In genomic region chr1:36080801-36081200, GRCh38 we compare ENCODE assay signal across 15 cellular contexts. TPM values are rescaled to one million over a fixed set of nuclear protein-coding genes. Genes with fewer than 3 reads are reported as not detected.
DNase-seq lines count a peak whose midpoint lies in the region; ATAC-seq and TF ChIP-seq lines count a peak whose summit lies in the region.
"Had no signal": no experiment of that assay in that cellular context is flagged by ENCODE, and none has a peak within 500 bp of the region (broad histone marks: within the 10 kb centered on the region; RNA-seq: fewer than 3 reads in every experiment).

No MANE protein-coding gene starts in this region.

- H3K4me1 ChIP-seq in breast epithelium = peaks cover 0 to 3% of the 10 kb centered on the region in 2 donors
- H3K4me1 ChIP-seq in mammary epithelial cell (ENCODE audit: insufficient read depth, low read length) = peaks cover 12% of the 10 kb centered on the region
- peaks cover 5% of the 10 kb centered on the region for H3K4me1 ChIP-seq in osteoblast (ENCODE audit: insufficient read depth, low read length)

- H3K36me3 Mint-ChIP-seq in MCF 10A (ENCODE audit: insufficient read depth, unreplicated experiment) = no peaks in the 10 kb centered on the region
- H3K36me3 Mint-ChIP-seq: CD8-positive, alpha-beta memory T cell had no signal

- H3K4me3 ChIP-seq in breast epithelium (no peak overlapping the region), mammary epithelial cell (replicated peaks in 1 of 3; ENCODE audit: insufficient read depth in 1 of 3, low read depth in 2 of 3, low read length in 3 of 3) (no peak overlapping the region), osteoblast (ENCODE audit: insufficient read depth, low read length) (no peak overlapping the region)

- H3K9me3 ChIP-seq in breast epithelium (no peaks in the 10 kb centered on the region), mammary epithelial cell (replicated peaks; ENCODE audit: insufficient read depth, low read length) (no peaks in the 10 kb centered on the region), osteoblast (ENCODE audit: low read depth, low read length) (no peaks in the 10 kb centered on the region)
- H3K9me3 ChIP-seq: Caco-2 had no signal

- H3K4me3 Mint-ChIP-seq in MCF 10A (ENCODE audit: unreplicated experiment) = no peak overlapping the region
- H3K4me3 Mint-ChIP-seq: CD8-positive, alpha-beta memory T cell had no signal

- no peaks in the 10 kb centered on the region for H3K36me3 ChIP-seq in breast epithelium
- H3K36me3 ChIP-seq in mammary epithelial cell (ENCODE audit: insufficient read depth, low read length) = no peaks in the 10 kb centered on the region
- no peaks in the 10 kb centered on the region for H3K36me3 ChIP-seq in osteoblast (ENCODE audit: insufficient read depth, low read length)

- POLR2A ChIA-PET in MCF 10A (lab: Yijun Ruan, JAX) = interaction anchor here (1.1 kb wide), 1 partner anchor 72 kb away, joined by 3 read pairs; no protein-coding TSS in a partner anchor

- ATAC-seq in GM18505 (IDR thresholded peaks at IDR 0.05; ENCODE audit: unreplicated experiment) (no peak), HG03342 (IDR thresholded peaks at IDR 0.05; ENCODE audit: unreplicated experiment) (no peak)
- ATAC-seq: HCT116 had no signal

- H3K4me1 Mint-ChIP-seq in MCF 10A (ENCODE audit: insufficient read depth, unreplicated experiment) = peaks cover 9% of the 10 kb centered on the region
- H3K4me1 Mint-ChIP-seq: CD8-positive, alpha-beta memory T cell had no signal

- TF ChIP-seq POLR2A in breast epithelium (IDR thresholded peaks at IDR 0.05) (no peak), GM18505 (IDR thresholded peaks at IDR 0.05; ENCODE audit: borderline replicate concordance, extremely low read depth, insufficient read depth, insufficient read length) (no peak)

- peak; percentile 32 for DNase-seq in MCF 10A (ENCODE audit: unreplicated experiment)
- DNase-seq in breast epithelium (ENCODE audit: low spot score in 2 of 2) = no peak
- peak; percentile 31 for DNase-seq in mammary epithelial cell
- DNase-seq in osteoblast (ENCODE audit: insufficient read length, low spot score, missing footprints) = peak; percentile 8
- DNase-seq in retina = no peak
- no peak for DNase-seq in GDM1 (lab: John Stamatoyannopoulos, UW)
- DNase-seq: Caco-2; CD8-positive, alpha-beta memory T cell; DND-41; GF-D8 had no signal

- H3K4me2 ChIP-seq in mammary epithelial cell (ENCODE audit: insufficient read depth, low read depth, low read length) (no peak overlapping the region), osteoblast (ENCODE audit: insufficient read depth, low read length) (no peak overlapping the region)

- CTCF ChIA-PET in MCF 10A (lab: Yijun Ruan, JAX) (no interaction called here), mammary epithelial cell (lab: Charles Lee; ENCODE audit: low non-redundant PET) (no interaction called here)

- H4K20me1 ChIP-seq in mammary epithelial cell (ENCODE audit: insufficient read depth, low read length) (no peaks in the 10 kb centered on the region), osteoblast (ENCODE audit: insufficient read depth, low read length) (no peaks in the 10 kb centered on the region)

- H3K79me2 ChIP-seq in mammary epithelial cell (ENCODE audit: insufficient read depth, low read length) (no peaks in the 10 kb centered on the region), osteoblast (ENCODE audit: insufficient read depth, low read length) (no peaks in the 10 kb centered on the region)

- in situ Hi-C loops in mammary epithelial cell (cut with MboI; ENCODE audit: low sequenced_read_pairs in 2 of 2) = no loop called here

- H2AFZ ChIP-seq in mammary epithelial cell (ENCODE audit: low read depth, low read length) (peak overlapping the region; percentile 34), osteoblast (ENCODE audit: low read length) (no peak overlapping the region)

- H3K27ac Mint-ChIP-seq in MCF 10A (ENCODE audit: low read depth, unreplicated experiment) = no peak overlapping the region
- H3K27ac Mint-ChIP-seq: CD8-positive, alpha-beta memory T cell had no signal

- H3K27ac ChIP-seq in breast epithelium (no peak overlapping the region), mammary epithelial cell (ENCODE audit: insufficient read depth, low read depth, low read length) (no peak overlapping the region), osteoblast (ENCODE audit: low read depth, low read length) (no peak overlapping the region)
- H3K27ac ChIP-seq: 22Rv1, HL-60 had no signal

- no peak overlapping the region for H3K9ac ChIP-seq in mammary epithelial cell (ENCODE audit: insufficient read depth, low read length)

- dilution Hi-C loops in mammary epithelial cell (cut with HindIII; ENCODE audit: low sequenced_read_pairs) = no loop called here

- TF ChIP-seq CTCF in MCF 10A (IDR thresholded peaks at IDR 0.05; ENCODE audit: unreplicated experiment) = no peak
- TF ChIP-seq CTCF in breast epithelium (IDR thresholded peaks at IDR 0.05) = no peak
- TF ChIP-seq CTCF in mammary epithelial cell (conservative IDR thresholded peaks at IDR 0.05 in 1 of 2, IDR thresholded peaks at IDR 0.05 in 1 of 2; ENCODE audit: extremely low read depth in 1 of 2, insufficient read depth in 1 of 2, low read depth in 1 of 2, low read length in 2 of 2) = no peak
- TF ChIP-seq CTCF in osteoblast (IDR thresholded peaks at IDR 0.05; ENCODE audit: extremely low read depth, low read depth, low read length) = no peak

- 52% methylated on average over 6 of the region's 6 CpGs for WGBS in mammary epithelial cell (ENCODE audit: low coverage, missing lambda C conversion rate)

- no peaks in the 10 kb centered on the region for H3K27me3 ChIP-seq in breast epithelium
- H3K27me3 ChIP-seq in mammary epithelial cell (ENCODE audit: insufficient read depth, low read length) = no peaks in the 10 kb centered on the region
- no peaks in the 10 kb centered on the region for H3K27me3 ChIP-seq in osteoblast (ENCODE audit: insufficient read depth, low read length)

- H3K9me3 Mint-ChIP-seq in MCF 10A (ENCODE audit: unreplicated experiment) = no peaks in the 10 kb centered on the region
- H3K9me3 Mint-ChIP-seq: CD8-positive, alpha-beta memory T cell had no signal

- H3K27me3 Mint-ChIP-seq in MCF 10A (ENCODE audit: insufficient read depth, unreplicated experiment) = no peaks in the 10 kb centered on the region

- no TSS peak for BruUV-seq in MCF 10A (replicated peaks; lab: Mats Ljungman, UMichigan)
- BruUV-seq in mammary epithelial cell (replicated peaks; lab: Mats Ljungman, UMichigan) = no TSS peak

- intact Hi-C loops in MCF 10A (cut with micrococcal nuclease) = no loop called here
- intact Hi-C loops in breast epithelium (cut with DNase I; ENCODE audit: low total_unique reads) = no loop called here
- intact Hi-C loops in mammary epithelial cell (cut with micrococcal nuclease) = no loop called here

RNA-seq across cellular contexts. Expression of gene TEKT2, which starts 3.1 kb away (rescaled TPM):
- not detected in 2 replicates for total RNA-seq in MCF 10A (2022)
- total RNA-seq in breast epithelium = 1 to 10 TPM in 1 of 3 donors, under 1 TPM in 1, not detected in 1; 0.98 to 1.2 TPM
- total RNA-seq in mammary epithelial cell = not detected
- polyA plus RNA-seq in mammary epithelial cell = not detected
- polyA minus RNA-seq in mammary epithelial cell = not detected
- total RNA-seq in osteoblast = 0.29 TPM in 1 of 2 replicates, not detected in the other
- total RNA-seq: Caco-2; CD8-positive, alpha-beta memory T cell had no signal
- polyA plus RNA-seq: CD8-positive, alpha-beta memory T cell had no signal

RNA-seq across cellular contexts. Expression of gene ADPRS, which starts 7.9 kb away (rescaled TPM):
- total RNA-seq in MCF 10A (2022) (24.8 and 26.4 TPM in 2 replicates), breast epithelium (10 to 100 TPM; 26.2 to 48.7 (median 39.7) TPM), mammary epithelial cell (10 to 100 TPM; 33.7 to 34.3 TPM), osteoblast (20.6 and 24.2 TPM in 2 replicates)
- 50.7 TPM for polyA plus RNA-seq in mammary epithelial cell
- polyA minus RNA-seq in mammary epithelial cell = 8.3 TPM

RNA-seq across cellular contexts. Expression of gene COL8A2, which starts 44.2 kb away (rescaled TPM):
- total RNA-seq in MCF 10A (2022) (not detected in 2 replicates), breast epithelium (10 to 100 TPM in 2 of 3 donors, 1 to 10 TPM in 1; 3.4 to 20.6 (median 11.1) TPM), mammary epithelial cell (10 to 100 TPM in 1 of 2 donors, under 1 TPM in 1; 0.94 to 13.3 TPM), osteoblast (12.7 and 15.2 TPM in 2 replicates)
- polyA plus RNA-seq in mammary epithelial cell = 0.28 TPM
- not detected for polyA minus RNA-seq in mammary epithelial cell
- polyA plus RNA-seq: CD8-positive, alpha-beta memory T cell had no signal

Comparison
In these comparisons a context has a peak if more than half of its experiments do, and no peak if none do; other contexts are left out.
1. DNase-seq: peak in MCF 10A (single experiment), mammary epithelial cell (single experiment) and osteoblast (single experiment); none in breast epithelium (0 of 2), retina (single experiment) and GDM1 (single experiment).